In genomic region chr18:56638232-56639093, GRCh38 we compare ENCODE assay signal across 8 cellular contexts. TPM values are rescaled to one million over a fixed set of nuclear protein-coding genes. Genes with fewer than 3 reads are reported as not detected.
DNase-seq lines count a peak whose midpoint lies in the region; ATAC-seq, FAIRE-seq and TF ChIP-seq lines count a peak whose summit lies in the region.

TSS of gene TXNL1 (minus strand) at chr18:56638592. CDS start at chr18:56638440, 152 bp downstream.

- H3K4me1 ChIP-seq in OCI-LY7 (ENCODE audit: insufficient read depth, low read length, poor library complexity, severe bottlenecking) (peaks cover 17% of the 10 kb centered on the region), endothelial cell of umbilical vein (ENCODE audit: control insufficient read depth, extremely low read depth, insufficient read depth, low read length) (peaks cover 27% of the 10 kb centered on the region)

- peak within 1 kb of the TSS; percentile 92 for H3K4me3 ChIP-seq in OCI-LY7 (ENCODE audit: low read depth, low read length, poor library complexity, severe bottlenecking)
- H3K4me3 ChIP-seq in endothelial cell of umbilical vein (replicated peaks in 1 of 3; ENCODE audit: insufficient read depth in 1 of 3, low read depth in 1 of 3, low read length in 3 of 3) = peak within 1 kb of the TSS; percentile 89 to 92 (median 91)

- H3K79me2 ChIP-seq in OCI-LY7 (ENCODE audit: insufficient read depth, low read depth, low read length) (peaks cover 47% of the 10 kb centered on the region), endothelial cell of umbilical vein (ENCODE audit: control insufficient read depth, insufficient read depth, low read length) (peaks cover 50% of the 10 kb centered on the region)

- H3K9me1 ChIP-seq in endothelial cell of umbilical vein (replicated peaks; ENCODE audit: control insufficient read depth, extremely low read depth, insufficient read depth, low read length) = no peaks in the 10 kb centered on the region

- TF ChIP-seq POLR2A in endothelial cell of umbilical vein (IDR thresholded peaks at IDR 0.05; ENCODE audit: low read depth, low read length) = peak; percentile 93

- H3K9me2 ChIP-seq in OCI-LY7 (ENCODE audit: insufficient read depth, low read length) = no peaks in the 10 kb centered on the region

- H3K9ac ChIP-seq in endothelial cell of umbilical vein (replicated peaks; ENCODE audit: extremely low read depth, insufficient read depth, low read length) = peak within 1 kb of the TSS; percentile 99

- peak within 1 kb of the TSS; percentile 89; the same call in 1 of the 2 replicates for H2AFZ ChIP-seq in OCI-LY7 (ENCODE audit: low read length)
- peak within 1 kb of the TSS; percentile 84 for H2AFZ ChIP-seq in endothelial cell of umbilical vein (ENCODE audit: low read depth, low read length)

- peak; percentile 100 for DNase-seq in D341Med (ENCODE audit: low spot score)
- DNase-seq in HuH-7.5 (ENCODE audit: low spot score) = peak; percentile 56
- DNase-seq in OCI-LY7 (ENCODE audit: low spot score) = peak; percentile 96
- peak; percentile 98 for DNase-seq in activated T-cell treated with anti-CD3 and anti-CD28 coated beads for 1 hour (ENCODE audit: low read depth)
- DNase-seq in endothelial cell of umbilical vein (ENCODE audit: low read depth, low spot score) = peak; percentile 99
- DNase-seq in midbrain (lab: John Stamatoyannopoulos, UW) = peak; percentile 99
- DNase-seq in stimulated activated CD8-positive, alpha-beta memory T cell treated with anti-CD3 and anti-CD28 coated beads, Interleukin-2, amount 100 ng/mL, for 1 hour (ENCODE audit: low read depth in 2 of 2) = peak; percentile 99 to 100

- H3K27ac ChIP-seq in OCI-LY7 (ENCODE audit: low read depth, low read length, poor library complexity, severe bottlenecking) = peak within 1 kb of the TSS; percentile 88
- peak within 1 kb of the TSS; percentile 97 for H3K27ac ChIP-seq in endothelial cell of umbilical vein (ENCODE audit: insufficient read depth, low read depth, low read length)

- H3K9me3 ChIP-seq in OCI-LY7 (ENCODE audit: low read length) (no peaks in the 10 kb centered on the region), endothelial cell of umbilical vein (replicated peaks; ENCODE audit: control insufficient read depth, insufficient read depth, low read length) (no peaks in the 10 kb centered on the region)

- H4K20me1 ChIP-seq in OCI-LY7 (ENCODE audit: insufficient read depth, low read length) = no peaks in the 10 kb centered on the region
- H4K20me1 ChIP-seq in endothelial cell of umbilical vein (replicated peaks; ENCODE audit: control insufficient read depth, extremely low read depth, insufficient read depth, low read length) = peaks cover 9% of the 10 kb centered on the region

- FAIRE-seq in endothelial cell of umbilical vein (lab: Jason Lieb, UNC) = peak; percentile 97

- H3K27me3 ChIP-seq in endothelial cell of umbilical vein (ENCODE audit: control insufficient read depth in 2 of 2, insufficient read depth in 2 of 2, low read length in 2 of 2) = no peaks in the 10 kb centered on the region

- intact Hi-C loops in OCI-LY7 (cut with micrococcal nuclease; ENCODE audit: unreplicated experiment) (no loop called here), endothelial cell of umbilical vein (cut with micrococcal nuclease) (loop anchor here (1.0 to 5.0 kb wide), 2 partner anchors 436 to 797 kb away; partner anchors contain the start of gene ONECUT2)

- POLR2A ChIA-PET in OCI-LY7 (lab: Charles Lee) (interaction anchor here (0.6 to 4.4 kb wide), 3 partner anchors 13 to 1256 kb away, joined by 3 to 25 read pairs (median 4); partner anchors contain the start of gene WDR7), endothelial cell of umbilical vein (lab: Charles Lee) (interaction anchor here (1.0 kb wide), 1 partner anchor 12 kb away, joined by 3 read pairs; the partner anchor contains the start of gene WDR7)

- no TSS peak for BruUV-seq in OCI-LY7 (replicated peaks; lab: Mats Ljungman, UMichigan)
- no TSS peak for BruUV-seq in endothelial cell of umbilical vein (replicated peaks; lab: Mats Ljungman, UMichigan)

- peaks cover 14% of the 10 kb centered on the region for H3K36me3 ChIP-seq in OCI-LY7 (ENCODE audit: insufficient read depth, low read length)
- H3K36me3 ChIP-seq in endothelial cell of umbilical vein (ENCODE audit: control insufficient read depth in 2 of 2, extremely low read depth in 1 of 2, insufficient read depth in 2 of 2, low read length in 2 of 2) = peaks cover 0 to 2% of the 10 kb centered on the region in 2 experiments

- CTCF ChIA-PET in OCI-LY7 (lab: Charles Lee; ENCODE audit: unreplicated experiment) = no interaction called here
- CTCF ChIA-PET in endothelial cell of umbilical vein (lab: Charles Lee) = interaction anchor here (0.7 to 1.4 kb wide), 3 partner anchors 8 to 71 kb away, joined by 3 to 6 read pairs (median 3); partner anchors contain the start of gene WDR7

- peak; percentile 91 for ATAC-seq in GM21526 (IDR thresholded peaks at IDR 0.05; ENCODE audit: low FRiP score, unreplicated experiment)

- TF ChIP-seq CTCF in OCI-LY7 (conservative IDR thresholded peaks at IDR 0.05; ENCODE audit: low read length) = no peak
- TF ChIP-seq CTCF in endothelial cell of umbilical vein (IDR thresholded peaks at IDR 0.05; ENCODE audit: extremely low read depth in 1 of 2, insufficient read depth in 1 of 2, low read depth in 1 of 2, low read length in 2 of 2) = no peak

- H3K4me2 ChIP-seq in OCI-LY7 (ENCODE audit: low read length) (peak within 1 kb of the TSS; percentile 93), endothelial cell of umbilical vein (ENCODE audit: insufficient read depth, low read length) (peak within 1 kb of the TSS; percentile 100)

- dilution Hi-C loops in endothelial cell of umbilical vein (cut with MboI; ENCODE audit: extremely low pct_ligation_motif_present, low sequenced_read_pairs) = no loop called here

TF ChIP-seq in endothelial cell of umbilical vein, 7 proteins besides CTCF, POLR2A, EP300 and RAD21:
- TF ChIP-seq MYC (IDR thresholded peaks at IDR 0.05; ENCODE audit: low read depth, low read length) (peak; percentile 51), MAX (IDR thresholded peaks at IDR 0.05; ENCODE audit: insufficient read depth, insufficient read length) (peak; percentile 95), FOS (IDR thresholded peaks at IDR 0.05; ENCODE audit: borderline replicate concordance, insufficient read depth, low read length) (no peak), JUN (IDR thresholded peaks at IDR 0.05; ENCODE audit: borderline replicate concordance, insufficient read depth, insufficient read length, low read depth) (peak; percentile 63), POLR2AphosphoS5 (IDR thresholded peaks at IDR 0.05; ENCODE audit: insufficient read depth, low read depth, low read length) (peak; percentile 77), EZH2 (IDR thresholded peaks at IDR 0.05; ENCODE audit: borderline replicate concordance, low read depth, low read length, severe bottlenecking) (no peak), GATA2 (IDR thresholded peaks at IDR 0.05; ENCODE audit: insufficient read depth, insufficient read length, low read depth, low read length) (no peak)

RNA-seq across cellular contexts. Expression of gene TXNL1, which starts in this region (rescaled TPM):
- total RNA-seq in OCI-LY7 (2014; rRNA removed; shearing (Covaris generic)) = 11.7 and 13.9 TPM in 2 replicates
- total RNA-seq in OCI-LY7 (2022) (39.7 and 42.5 TPM in 2 replicates), endothelial cell of umbilical vein (70.6 and 81.2 TPM in 2 replicates)
- 27.4 and 29.5 TPM in 2 replicates for polyA plus RNA-seq in endothelial cell of umbilical vein
- polyA plus RNA-seq in endothelial cell of umbilical vein (2011; cell fraction: cytosol; rRNA removed) = 53.6 and 53.8 TPM in 2 replicates
- polyA plus RNA-seq in endothelial cell of umbilical vein (2011; cell fraction: nucleus; rRNA removed) = 25.9 and 34.9 TPM in 2 replicates
- polyA plus RNA-seq in endothelial cell of umbilical vein (2012) = 63.7 and 94.3 TPM in 2 replicates
- polyA minus RNA-seq in endothelial cell of umbilical vein = 21.2 and 22.5 TPM in 2 replicates
- polyA minus RNA-seq in endothelial cell of umbilical vein (2011; cell fraction: cytosol; rRNA and poly(A)+ RNA removed) = 8.9 TPM
- 29.0 and 42.9 TPM in 2 replicates for polyA minus RNA-seq in endothelial cell of umbilical vein (2011; cell fraction: nucleus; rRNA and poly(A)+ RNA removed)

Comparison
In these comparisons a context has a peak if more than half of its experiments do, and no peak if none do; other contexts are left out.
1. Peak in every context shown above with its lines: DNase-seq, ATAC-seq, H3K4me3 ChIP-seq and H3K27ac ChIP-seq.